In the genomic region with DNA sequence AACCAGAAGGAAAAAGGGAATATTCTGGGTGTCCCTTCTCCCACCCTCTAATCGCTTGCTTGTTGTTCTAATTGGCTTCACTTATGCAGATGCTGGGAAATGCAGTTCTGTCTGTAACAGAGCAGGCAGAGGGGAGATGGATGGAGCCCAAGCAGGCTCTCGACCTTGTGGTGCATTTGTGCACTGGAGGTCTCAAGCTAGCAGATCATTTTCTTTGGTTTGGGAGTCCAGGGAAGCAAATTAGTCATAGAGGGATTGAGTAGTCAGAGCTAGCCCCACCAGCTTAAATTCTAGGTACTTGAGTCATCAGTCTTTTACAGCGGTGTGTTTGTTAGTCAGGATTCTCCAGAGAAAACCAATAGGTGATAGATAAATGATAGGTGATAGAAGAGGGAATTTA, we compare ENCODE assay signal across 15 cellular contexts.
A peak's percentile ranks its signal among the peaks of the same experiment; 100 is the strongest.
DNase-seq lines count a peak whose midpoint lies in the region; ATAC-seq, FAIRE-seq and TF ChIP-seq lines count a peak whose summit lies in the region.
"Had no signal": no experiment of that assay in that cellular context is flagged by ENCODE, and none has a peak within 500 bp of the region (broad histone marks: within the 10 kb centered on the region; RNA-seq: fewer than 3 reads in every experiment).

No MANE protein-coding gene starts in this region.

- no peak overlapping the region for H2AFZ ChIP-seq in keratinocyte (ENCODE audit: control insufficient read depth, low read length)

- H3K36me3 ChIP-seq in keratinocyte (ENCODE audit: control insufficient read depth in 2 of 2, extremely low read depth in 1 of 2, insufficient read depth in 2 of 2, low read length in 2 of 2) (no peaks in the 10 kb centered on the region), uterus (no peaks in the 10 kb centered on the region)
- H3K36me3 ChIP-seq: thoracic aorta, WERI-Rb-1 had no signal

- no peak overlapping the region for H3K9ac ChIP-seq in keratinocyte (ENCODE audit: control insufficient read depth, extremely low read depth, insufficient read depth, low read length)

- TF ChIP-seq POLR2A in uterus (IDR thresholded peaks at IDR 0.05) = no peak

- peak; percentile 78 for FAIRE-seq in keratinocyte (lab: Jason Lieb, UNC)

- no peak overlapping the region for H3K27ac ChIP-seq in keratinocyte (ENCODE audit: control insufficient read depth, insufficient read depth, low read length)
- no peak overlapping the region for H3K27ac ChIP-seq in uterus
- H3K27ac ChIP-seq: HL-60, thoracic aorta, WERI-Rb-1 had no signal

- in situ Hi-C loops in astrocyte of the spinal cord (cut with HindIII; ENCODE audit: low sequenced_read_pairs) = no loop called here

- DNase-seq in AG04449 (ENCODE audit: low read depth, low spot score) (peak; percentile 87), HS-27A (ENCODE audit: low read depth) (peak; percentile 55), astrocyte of the spinal cord (ENCODE audit: low read depth, low spot score) (peak; percentile 94), keratinocyte (ENCODE audit: low read depth, low spot score) (peak; percentile 25), NCI-H146 treated with DMSO at 0.1 percent for 48 hours (lab: John Stamatoyannopoulos, UW; ENCODE audit: unreplicated experiment) (no peak), uterus (no peak)
- DNase-seq: naive B cell; NCI-H2029; stimulated activated CD4-positive, alpha-beta T cell treated with anti-CD3 and anti-CD28 coated beads, Interleukin-4, amount 100 ng/mL, for 24 hours had no signal

- H3K4me1 ChIP-seq in keratinocyte (ENCODE audit: control insufficient read depth, extremely low read depth, insufficient read depth, low read length) = peaks cover 18% of the 10 kb centered on the region
- no peaks in the 10 kb centered on the region for H3K4me1 ChIP-seq in uterus

- POLR2A ChIA-PET in AG04449 (lab: Yijun Ruan, JAX) = interaction anchor here (0.6 to 3.6 kb wide), 5 partner anchors 10 to 410 kb away, joined by 3 to 14 read pairs (median 3); no protein-coding TSS in a partner anchor

- TF ChIP-seq CTCF in AG04449 (IDR thresholded peaks at IDR 0.05; ENCODE audit: insufficient read depth, low read length, missing control alignments) = no peak
- TF ChIP-seq CTCF in astrocyte of the spinal cord (IDR thresholded peaks at IDR 0.05; ENCODE audit: low read depth, low read length) = no peak
- peak in 1 of 3 experiments; percentile 12 for TF ChIP-seq CTCF in keratinocyte (optimal IDR thresholded peaks at IDR 0.05 in 1 of 3, IDR thresholded peaks at IDR 0.05 in 1 of 3, conservative IDR thresholded peaks at IDR 0.05 in 1 of 3; ENCODE audit: extremely low read depth in 1 of 3, insufficient read depth in 2 of 3, low read length in 3 of 3)
- TF ChIP-seq CTCF in uterus (IDR thresholded peaks at IDR 0.05) = no peak

- dilution Hi-C loops in keratinocyte (cut with MboI; ENCODE audit: extremely low pct_ligation_motif_present, low sequenced_read_pairs) = no loop called here

- H3K9me3 ChIP-seq in keratinocyte (ENCODE audit: control insufficient read depth, low read depth, low read length) (no peaks in the 10 kb centered on the region), uterus (no peaks in the 10 kb centered on the region)
- H3K9me3 ChIP-seq: thoracic aorta had no signal

- no peaks in the 10 kb centered on the region for H3K79me2 ChIP-seq in keratinocyte (ENCODE audit: control insufficient read depth, insufficient read depth, low read length)

- no peaks in the 10 kb centered on the region for H4K20me1 ChIP-seq in keratinocyte (ENCODE audit: control insufficient read depth, extremely low read depth, insufficient read depth, low read length)

- intact Hi-C loops in uterus (cut with DNase I; ENCODE audit: low total_unique reads) = no loop called here

- H3K9me1 ChIP-seq in keratinocyte (ENCODE audit: control insufficient read depth, extremely low read depth, insufficient read depth, low read length) = no peaks in the 10 kb centered on the region

- H3K4me3 ChIP-seq in AG04449 (ENCODE audit: low read depth, low read length) (peak overlapping the region; percentile 35), astrocyte of the spinal cord (ENCODE audit: low read depth, low read length) (no peak overlapping the region), keratinocyte (ENCODE audit: control insufficient read depth in 2 of 3, extremely low read depth in 1 of 3, insufficient read depth in 2 of 3, low read depth in 1 of 3, low read length in 3 of 3) (no peak overlapping the region), uterus (no peak overlapping the region)
- H3K4me3 ChIP-seq: thoracic aorta had no signal

- ATAC-seq in HG02840 (IDR thresholded peaks at IDR 0.05; ENCODE audit: low FRiP score, unreplicated experiment) (no peak), HG03159 (IDR thresholded peaks at IDR 0.05; ENCODE audit: unreplicated experiment) (no peak)
- ATAC-seq: Panc1 had no signal

- no peaks in the 10 kb centered on the region for H3K27me3 ChIP-seq in keratinocyte (ENCODE audit: control insufficient read depth, extremely low read depth, insufficient read depth, low read length)
- no peaks in the 10 kb centered on the region for H3K27me3 ChIP-seq in uterus

- peak overlapping the region; percentile 39 for H3K4me2 ChIP-seq in keratinocyte (ENCODE audit: control insufficient read depth, extremely low read depth, insufficient read depth, low read depth, low read length)

- CTCF ChIA-PET in AG04449 (lab: Yijun Ruan, JAX) = interaction anchor here (3.1 kb wide), 1 partner anchor 11 kb away, joined by 10 read pairs; no protein-coding TSS in a partner anchor

Comparison
In these comparisons a context has a peak if more than half of its experiments do, and no peak if none do; other contexts are left out.
1. DNase-seq: peak in AG04449 (single experiment), HS-27A (single experiment), astrocyte of the spinal cord (single experiment) and keratinocyte (single experiment); none in NCI-H146 treated with DMSO at 0.1 percent for 48 hours (single experiment) and uterus (0 of 2).